22 cellular contexts compared by ENCODE assay signal in genomic region chr10:87873656-87874055, GRCh38. TPM values are rescaled to one million over a fixed set of nuclear protein-coding genes. Genes with fewer than 3 reads are reported as not detected.
DNase-seq lines count a peak whose midpoint lies in the region; ATAC-seq and TF ChIP-seq lines count a peak whose summit lies in the region.
"Had no signal": no experiment of that assay in that cellular context is flagged by ENCODE, and none has a peak within 500 bp of the region (broad histone marks: within the 10 kb centered on the region; RNA-seq: fewer than 3 reads in every experiment).

No MANE protein-coding gene starts in this region.

- H3K4me3 ChIP-seq in BLaER1 = no peak overlapping the region
- peak overlapping the region; percentile 14 for H3K4me3 ChIP-seq in HFF-Myc (replicated peaks; ENCODE audit: low read depth, low read length)
- H3K4me3 ChIP-seq: HAP-1, mucosa of descending colon, right atrium auricular region had no signal

- H3K4me2 ChIP-seq in BLaER1 = peak overlapping the region; percentile 6

- no peak overlapping the region for H3K4me3 Mint-ChIP-seq in chondrocyte (ENCODE audit: unreplicated experiment)
- H3K4me3 Mint-ChIP-seq in naive thymus-derived CD8-positive, alpha-beta T cell = peak overlapping the region; percentile 7 to 63 (median 42)

- no peak for TF ChIP-seq CTCF in HFF-Myc (IDR thresholded peaks at IDR 0.05; ENCODE audit: low read depth, low read length, missing control alignments)
- no peak for TF ChIP-seq CTCF in chondrocyte (IDR thresholded peaks at IDR 0.05)

- peaks cover 59% of the 10 kb centered on the region for H3K4me1 Mint-ChIP-seq in chondrocyte (ENCODE audit: low read depth)
- peaks cover 18 to 90% (median 62%) of the 10 kb centered on the region in 4 donors for H3K4me1 Mint-ChIP-seq in naive thymus-derived CD8-positive, alpha-beta T cell

- peaks cover 32% of the 10 kb centered on the region for H3K36me3 ChIP-seq in BLaER1
- H3K36me3 ChIP-seq: HAP-1 had no signal

- no peaks in the 10 kb centered on the region for H3K9me3 Mint-ChIP-seq in chondrocyte (ENCODE audit: low read depth)
- H3K9me3 Mint-ChIP-seq in naive thymus-derived CD8-positive, alpha-beta T cell = no peaks in the 10 kb centered on the region

- H4K20me1 ChIP-seq in BLaER1 = peaks cover 88% of the 10 kb centered on the region

- DNase-seq in HFF-Myc (ENCODE audit: extremely low read depth, low read depth) = no peak
- DNase-seq in chondrocyte (ENCODE audit: low spot score) = no peak
- no peak for DNase-seq in naive thymus-derived CD8-positive, alpha-beta T cell
- DNase-seq in NCI-H2227 (lab: John Stamatoyannopoulos, UW; ENCODE audit: unreplicated experiment) = no peak
- no peak for DNase-seq in NOMO-1 treated with dmso at 0.1 percent for 144 hours (lab: John Stamatoyannopoulos, UW; ENCODE audit: unreplicated experiment)
- no peak for DNase-seq in globus pallidus (ENCODE audit: low spot score)
- DNase-seq: activated CD4-positive, alpha-beta T cell treated with anti-CD3 and anti-CD28 coated beads for 1 hour; activated CD8-positive, alpha-beta memory T cell treated with anti-CD3 and anti-CD28 coated beads for 24 hours; activated naive CD4-positive, alpha-beta T cell treated with anti-CD3 and anti-CD28 coated beads, Interleukin-2, amount 50 U/mL, for 16 hours; activated T-cell treated with anti-CD3 and anti-CD28 coated beads, Interleukin-2, amount 50 U/mL, for 48 hours; DMS53; glutamatergic neuron; left colon; mucosa of descending colon; NCI-H1105 treated with DMSO at 0.1 percent for 48 hours; NCI-H510A; RPMI8226; stimulated activated CD4-positive, alpha-beta T cell treated with anti-CD3 and anti-CD28 coated beads, Interleukin-15, amount 100 ng/mL, for 24 hours had no signal

- no peaks in the 10 kb centered on the region for H3K27me3 Mint-ChIP-seq in chondrocyte (ENCODE audit: low read depth)
- H3K27me3 Mint-ChIP-seq in naive thymus-derived CD8-positive, alpha-beta T cell = no peaks in the 10 kb centered on the region

- no peak for ATAC-seq in naive thymus-derived CD8-positive, alpha-beta T cell
- no peak for ATAC-seq in HG03025 (IDR thresholded peaks at IDR 0.05; ENCODE audit: low FRiP score, unreplicated experiment)
- ATAC-seq: mucosa of descending colon had no signal

- no peak overlapping the region for H3K27ac ChIP-seq in BLaER1

- POLR2A ChIA-PET in naive thymus-derived CD8-positive, alpha-beta T cell (lab: Charles Lee) = interaction anchor here (6.1 kb wide), 1 partner anchor 11 kb away, joined by 40 read pairs; the partner anchor contains the start of genes KLLN and PTEN

- H3K36me3 Mint-ChIP-seq in chondrocyte (ENCODE audit: low read depth) = no peaks in the 10 kb centered on the region
- H3K36me3 Mint-ChIP-seq in naive thymus-derived CD8-positive, alpha-beta T cell = peaks cover 0 to 44% (median 2%) of the 10 kb centered on the region in 3 donors

- peak overlapping the region; percentile 12 for H3K27ac Mint-ChIP-seq in chondrocyte (ENCODE audit: unreplicated experiment)
- peak overlapping the region in 5 of 10 donors; percentile 7 to 74 (median 38) for H3K27ac Mint-ChIP-seq in naive thymus-derived CD8-positive, alpha-beta T cell

- peaks cover 9% of the 10 kb centered on the region for H3K9me3 ChIP-seq in BLaER1
- H3K9me3 ChIP-seq: HAP-1, mucosa of descending colon, right atrium auricular region had no signal

- H3K4me1 ChIP-seq in BLaER1 = peaks cover 45% of the 10 kb centered on the region

- no peaks in the 10 kb centered on the region for H3K27me3 ChIP-seq in BLaER1
- H3K27me3 ChIP-seq: right atrium auricular region had no signal

- H3K9ac ChIP-seq in BLaER1 = no peak overlapping the region

RNA-seq across cellular contexts. Expression of gene PTEN, which starts 10.2 kb away (rescaled TPM):
- 82.9 to 85.4 TPM (median 83.5 TPM) in 3 replicates for total RNA-seq in chondrocyte
- total RNA-seq in naive thymus-derived CD8-positive, alpha-beta T cell = 10 to 100 TPM; 83.3 to 90.0 TPM
- polyA plus RNA-seq in naive thymus-derived CD8-positive, alpha-beta T cell = 10 to 100 TPM; 29.4 to 37.7 (median 30.4) TPM

RNA-seq across cellular contexts. Expression of gene KLLN, which starts 10.3 kb away (rescaled TPM):
- total RNA-seq in chondrocyte = 0.62 to 0.82 TPM (median 0.72 TPM) in 3 replicates
- total RNA-seq in naive thymus-derived CD8-positive, alpha-beta T cell = 1 to 10 TPM; 1.4 to 1.7 TPM
- under 1 TPM; 0.08 to 0.47 (median 0.19) TPM for polyA plus RNA-seq in naive thymus-derived CD8-positive, alpha-beta T cell

RNA-seq across cellular contexts. Expression of gene ATAD1, which starts 55.6 kb away (rescaled TPM):
- 50.6 to 55.3 TPM (median 54.9 TPM) in 3 replicates for total RNA-seq in chondrocyte
- 10 to 100 TPM; 53.3 to 59.7 TPM for total RNA-seq in naive thymus-derived CD8-positive, alpha-beta T cell
- 10 to 100 TPM; 32.4 to 39.0 (median 35.9) TPM for polyA plus RNA-seq in naive thymus-derived CD8-positive, alpha-beta T cell
